Comparison of ENCODE assay signal across 14 cellular contexts in genomic region chr18:26756556-26756955, GRCh38.
"Had no signal": no experiment of that assay in that cellular context is flagged by ENCODE, and none has a peak within 500 bp of the region (broad histone marks: within the 10 kb centered on the region; RNA-seq: fewer than 3 reads in every experiment).

No MANE protein-coding gene starts in this region.

- H3K36me3 ChIP-seq: adrenal gland, sigmoid colon, suprapubic skin had no signal

- H3K4me3 ChIP-seq: adrenal gland, psoas muscle, sigmoid colon, suprapubic skin had no signal

- H3K9me3 ChIP-seq: adrenal gland, psoas muscle, sigmoid colon, suprapubic skin had no signal

- H3K27me3 ChIP-seq: adrenal gland, sigmoid colon, suprapubic skin had no signal

- ATAC-seq: effector memory CD8-positive, alpha-beta T cell; natural killer cell treated with Interleukin-12 subunit alpha and Interleukin-12 subunit beta and Interleukin-15 and Interleukin-18, amount 100 ng/mL, for 72 hours; psoas muscle; WTC11 had no signal

- H3K27ac ChIP-seq: adrenal gland, psoas muscle, sigmoid colon, suprapubic skin had no signal

- DNase-seq: activated CD4-positive, alpha-beta T cell treated with anti-CD3 and anti-CD28 coated beads, Interleukin-2, amount 10 ng/mL, durations not matched to agents 24 days and 14 days; activated CD8-positive, alpha-beta memory T cell treated with anti-CD3 and anti-CD28 coated beads for 24 hours; activated naive CD4-positive, alpha-beta T cell treated with anti-CD3 and anti-CD28 coated beads, Interleukin-2, amount 10 ng/mL, durations not matched to agents 7 days and 5 days; adrenal gland; effector memory CD8-positive, alpha-beta T cell; immature natural killer cell; occipital lobe; psoas muscle; sigmoid colon; stimulated activated CD4-positive, alpha-beta T cell treated with anti-CD3 and anti-CD28 coated beads, Interleukin-2, amount 100 ng/mL, for 24 hours; stimulated activated naive CD4-positive, alpha-beta T cell had no signal

- H3K4me1 ChIP-seq: psoas muscle, sigmoid colon had no signal
